ENCODE assay signal across 8 cellular contexts in the genomic region with DNA sequence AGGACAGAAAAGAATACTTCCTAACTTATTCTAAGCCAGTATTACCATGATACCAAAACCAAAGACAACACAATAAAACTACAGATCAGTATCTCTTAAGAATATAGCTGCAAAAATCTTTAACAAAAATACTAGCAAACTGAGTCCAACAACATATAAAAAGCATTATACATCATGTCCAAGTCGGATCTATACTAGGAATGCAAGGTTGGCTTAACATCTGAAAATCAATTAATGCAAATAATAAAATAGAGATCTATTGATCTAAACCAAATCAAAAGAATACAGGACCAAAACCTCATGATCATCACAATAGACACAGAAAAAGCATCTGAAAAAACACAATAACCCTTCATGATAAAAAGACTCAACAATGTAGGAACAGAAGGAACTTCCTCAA.
"Had no signal": no experiment of that assay in that cellular context is flagged by ENCODE, and none has a peak within 500 bp of the region (broad histone marks: within the 10 kb centered on the region; RNA-seq: fewer than 3 reads in every experiment).

No MANE protein-coding gene starts in this region.

- FAIRE-seq: HTR-8/SVneo had no signal

- H3K9me3 Mint-ChIP-seq: H9 had no signal

- H3K4me3 Mint-ChIP-seq: H9 had no signal

- H3K27ac Mint-ChIP-seq: H9 had no signal

- H3K4me3 ChIP-seq: GM23248 had no signal

- H3K4me1 Mint-ChIP-seq: H9 had no signal

- H3K4me2 ChIP-seq: KMS-11 had no signal

- DNase-seq: GM23248, GOT3, H9, HCEC 1CT, IMR-90, KBM-7 had no signal

- H3K27ac ChIP-seq: GM23248, KMS-11 had no signal
